ENCODE assay signal across 29 cellular contexts in genomic region chr2:57126410-57126809, GRCh38.
"Had no signal": no experiment of that assay in that cellular context is flagged by ENCODE, and none has a peak within 500 bp of the region (broad histone marks: within the 10 kb centered on the region; RNA-seq: fewer than 3 reads in every experiment).

No MANE protein-coding gene starts in this region.

- H3K9me3 ChIP-seq: colonic mucosa, gastroesophageal sphincter, ovary, psoas muscle, sigmoid colon, stomach, thyroid gland, vagina had no signal

- H3K27ac Mint-ChIP-seq: dendritic cell treated with granulocyte-macrophage colony-stimulating factor and Interleukin-4, amounts not matched to agents 40 ng/mL and 50 ng/mL, for 4 days; effector memory CD8-positive, alpha-beta T cell; immature natural killer cell; naive thymus-derived CD8-positive, alpha-beta T cell; nephron progenitor cell; stimulated activated effector memory CD8-positive, alpha-beta T cell treated with anti-CD3 and anti-CD28 coated beads, Interleukin-12 subunit alpha, Interleukin-12 subunit beta, amount 100 ng/mL, for 72 hours had no signal

- H3K27ac ChIP-seq: colonic mucosa, epithelial cell of prostate, foreskin keratinocyte, gastroesophageal sphincter, heart left ventricle, hepatocyte, ovary, psoas muscle, sigmoid colon, stomach, thyroid gland, vagina had no signal

- ATAC-seq: effector memory CD8-positive, alpha-beta T cell; esophagus mucosa; foreskin keratinocyte; gastroesophageal sphincter; heart left ventricle; left lobe of liver; naive thymus-derived CD8-positive, alpha-beta T cell; psoas muscle; right cardiac atrium; stimulated activated effector memory CD8-positive, alpha-beta T cell treated with anti-CD3 and anti-CD28 coated beads, Interleukin-12 subunit alpha, Interleukin-12 subunit beta, amount 100 ng/mL, for 72 hours had no signal

- H3K4me1 ChIP-seq: colonic mucosa, foreskin keratinocyte, gastroesophageal sphincter, heart left ventricle, psoas muscle, sigmoid colon, stomach, thyroid gland, vagina had no signal

- H3K27me3 Mint-ChIP-seq: dendritic cell treated with granulocyte-macrophage colony-stimulating factor and Interleukin-4, amounts not matched to agents 40 ng/mL and 50 ng/mL, for 4 days; effector memory CD8-positive, alpha-beta T cell; naive thymus-derived CD8-positive, alpha-beta T cell had no signal

- H3K4me3 Mint-ChIP-seq: dendritic cell treated with granulocyte-macrophage colony-stimulating factor and Interleukin-4, amounts not matched to agents 40 ng/mL and 50 ng/mL, for 4 days; effector memory CD8-positive, alpha-beta T cell; immature natural killer cell; naive thymus-derived CD8-positive, alpha-beta T cell; nephron progenitor cell; stimulated activated effector memory CD8-positive, alpha-beta T cell treated with anti-CD3 and anti-CD28 coated beads, Interleukin-12 subunit alpha, Interleukin-12 subunit beta, amount 100 ng/mL, for 72 hours had no signal

- H3K4me3 ChIP-seq: colonic mucosa, gastroesophageal sphincter, heart left ventricle, hepatocyte, ovary, psoas muscle, sigmoid colon, stomach, thyroid gland, vagina had no signal

- H3K36me3 Mint-ChIP-seq: immature natural killer cell; naive thymus-derived CD8-positive, alpha-beta T cell; stimulated activated effector memory CD8-positive, alpha-beta T cell treated with anti-CD3 and anti-CD28 coated beads, Interleukin-12 subunit alpha, Interleukin-12 subunit beta, amount 100 ng/mL, for 72 hours had no signal

- H3K27me3 ChIP-seq: colonic mucosa, foreskin keratinocyte, gastroesophageal sphincter, heart left ventricle, hepatocyte, ovary, sigmoid colon, stomach, thyroid gland, vagina had no signal

- H3K4me1 Mint-ChIP-seq: immature natural killer cell; naive thymus-derived CD8-positive, alpha-beta T cell; nephron progenitor cell; stimulated activated effector memory CD8-positive, alpha-beta T cell treated with anti-CD3 and anti-CD28 coated beads, Interleukin-12 subunit alpha, Interleukin-12 subunit beta, amount 100 ng/mL, for 72 hours had no signal

- H3K9me3 Mint-ChIP-seq: dendritic cell treated with granulocyte-macrophage colony-stimulating factor and Interleukin-4, amounts not matched to agents 40 ng/mL and 50 ng/mL, for 4 days; nephron progenitor cell had no signal

- H3K36me3 ChIP-seq: colonic mucosa, gastroesophageal sphincter, heart left ventricle, ovary, sigmoid colon, stomach, thyroid gland, vagina had no signal

- H3K4me2 ChIP-seq: hepatocyte had no signal

- DNase-seq: colonic mucosa; effector memory CD8-positive, alpha-beta T cell; foreskin keratinocyte; heart left ventricle; immature natural killer cell; kidney; mammary epithelial cell; naive thymus-derived CD8-positive, alpha-beta T cell; nephron progenitor cell; occipital lobe; ovary; posterior cingulate gyrus; psoas muscle; right cardiac atrium; sigmoid colon; stimulated activated CD4-positive, alpha-beta T cell treated with anti-CD3 and anti-CD28 coated beads, Interleukin-2, amount 100 ng/mL, for 24 hours; stimulated activated CD4-positive, alpha-beta T cell treated with anti-CD3 and anti-CD28 coated beads, Interleukin-4, amount 100 ng/mL, for 24 hours; stimulated activated naive CD4-positive, alpha-beta T cell treated with Interleukin-2 at 50 U/mL for 16 hours; stomach; thyroid gland; trophoblast cell had no signal
